Comparison of ENCODE assay signal across 21 cellular contexts in genomic region chr19:513368-514165, GRCh38. TPM values are rescaled to one million over a fixed set of nuclear protein-coding genes. Genes with fewer than 3 reads are reported as not detected.
A peak's percentile ranks its signal among the peaks of the same experiment; 100 is the strongest.
DNase-seq lines count a peak whose midpoint lies in the region; ATAC-seq, FAIRE-seq and TF ChIP-seq lines count a peak whose summit lies in the region.
"Had no signal": no experiment of that assay in that cellular context is flagged by ENCODE, and none has a peak within 500 bp of the region (broad histone marks: within the 10 kb centered on the region; RNA-seq: fewer than 3 reads in every experiment).

No MANE protein-coding gene starts in this region.

- H3K36me3 ChIP-seq in CD8-positive, alpha-beta memory T cell (ENCODE audit: insufficient read depth, low read length): no peaks in the 10 kb centered on the region
- H3K36me3 ChIP-seq in bronchial epithelial cell (ENCODE audit: control insufficient read depth, insufficient read depth, low read length) (peaks cover 2% of the 10 kb centered on the region), neural progenitor cell (no peaks in the 10 kb centered on the region)
- H3K36me3 ChIP-seq: brain microvascular endothelial cell, thyroid gland had no signal

- no peak overlapping the region for H3K27ac ChIP-seq in CD8-positive, alpha-beta memory T cell (ENCODE audit: low read depth, low read length)
- no peak overlapping the region for H3K27ac ChIP-seq in neural progenitor cell
- H3K27ac ChIP-seq: brain microvascular endothelial cell, heart right ventricle, skin epidermis, thyroid gland had no signal

- POLR2A ChIA-PET in CD8-positive, alpha-beta memory T cell (lab: Charles Lee): no interaction called here

- H3K4me3 ChIP-seq in CD8-positive, alpha-beta memory T cell (ENCODE audit: low read length): no peak overlapping the region
- H3K4me3 ChIP-seq in bronchial epithelial cell (ENCODE audit: low read depth, low read length): no peak overlapping the region
- H3K4me3 ChIP-seq in neural progenitor cell: no peak overlapping the region
- H3K4me3 ChIP-seq: heart right ventricle, skin epidermis had no signal

- no peak overlapping the region for H2AFZ ChIP-seq in neural progenitor cell (replicated peaks)

- peaks cover 39% of the 10 kb centered on the region for H3K4me1 ChIP-seq in CD8-positive, alpha-beta memory T cell (ENCODE audit: insufficient read depth, low read length)
- peaks cover 17% of the 10 kb centered on the region for H3K4me1 ChIP-seq in neural progenitor cell

- no peak for ATAC-seq in stimulated activated memory B cell treated with anti-CD40 and anti-IgM and Interleukin-4, amounts not matched to agents 10 μg/mL and 1 μg/mL and 100 μg/mL, for 72 hours
- ATAC-seq: activated CD4-positive, alpha-beta T cell treated with anti-CD3 and anti-CD28 coated beads for 36 hours; activated naive CD8-positive, alpha-beta T cell treated with anti-CD3 and anti-CD28 coated beads, Interleukin-2, amount 50 U/mL, for 24 hours; heart right ventricle; stimulated activated naive CD8-positive, alpha-beta T cell treated with anti-CD3 and anti-CD28 coated beads, Interleukin-15, Interleukin-2, amounts not matched to agents 100 U/mL and 50 U/mL, for 24 hours had no signal

- H3K79me2 ChIP-seq in neural progenitor cell (ENCODE audit: low read depth): no peaks in the 10 kb centered on the region

- CTCF ChIA-PET in CD8-positive, alpha-beta memory T cell (lab: Charles Lee): interaction anchor here (4.7 kb wide), 1 partner anchor 17 kb away, joined by 55 read pairs; the partner anchor contains the start of gene CDC34

- H3K9me3 Mint-ChIP-seq in CD8-positive, alpha-beta memory T cell: no peaks in the 10 kb centered on the region
- H3K9me3 Mint-ChIP-seq in neural progenitor cell: no peaks in the 10 kb centered on the region
- no peaks in the 10 kb centered on the region for H3K9me3 Mint-ChIP-seq in stimulated activated memory B cell treated with anti-CD40 and anti-IgM and Interleukin-4, amounts not matched to agents 10 μg/mL and 1 μg/mL and 100 μg/mL, for 72 hours
- H3K9me3 Mint-ChIP-seq: activated naive CD8-positive, alpha-beta T cell treated with anti-CD3 and anti-CD28 coated beads, Interleukin-2, amount 50 U/mL, for 24 hours had no signal

- H3K4me3 Mint-ChIP-seq in CD8-positive, alpha-beta memory T cell: no peak overlapping the region
- H3K4me3 Mint-ChIP-seq in neural progenitor cell: peak overlapping the region; percentile 26
- no peak overlapping the region for H3K4me3 Mint-ChIP-seq in stimulated activated memory B cell treated with anti-CD40 and anti-IgM and Interleukin-4, amounts not matched to agents 10 μg/mL and 1 μg/mL and 100 μg/mL, for 72 hours
- H3K4me3 Mint-ChIP-seq: activated CD4-positive, alpha-beta T cell treated with anti-CD3 and anti-CD28 coated beads for 36 hours; activated naive CD8-positive, alpha-beta T cell treated with anti-CD3 and anti-CD28 coated beads, Interleukin-2, amount 50 U/mL, for 24 hours had no signal

- H3K27ac Mint-ChIP-seq in CD8-positive, alpha-beta memory T cell: peak overlapping the region; percentile 15 to 94 (median 78)
- H3K27ac Mint-ChIP-seq in neural progenitor cell: no peak overlapping the region
- no peak overlapping the region for H3K27ac Mint-ChIP-seq in stimulated activated memory B cell treated with anti-CD40 and anti-IgM and Interleukin-4, amounts not matched to agents 10 μg/mL and 1 μg/mL and 100 μg/mL, for 72 hours
- H3K27ac Mint-ChIP-seq: activated CD4-positive, alpha-beta T cell treated with anti-CD3 and anti-CD28 coated beads for 36 hours; activated naive CD8-positive, alpha-beta T cell treated with anti-CD3 and anti-CD28 coated beads, Interleukin-2, amount 50 U/mL, for 24 hours had no signal

- no peaks in the 10 kb centered on the region for H3K9me3 ChIP-seq in CD8-positive, alpha-beta memory T cell (ENCODE audit: low read length)
- H3K9me3 ChIP-seq in neural progenitor cell (ENCODE audit: low read depth): no peaks in the 10 kb centered on the region
- H3K9me3 ChIP-seq: heart right ventricle, thyroid gland had no signal

- peak; percentile 43 for FAIRE-seq in bronchial epithelial cell (lab: Jason Lieb, UNC)
- FAIRE-seq: endothelial cell of umbilical vein had no signal

- TF ChIP-seq CTCF in bronchial epithelial cell (IDR thresholded peaks at IDR 0.05; ENCODE audit: insufficient read depth, low read length, severe bottlenecking): no peak
- TF ChIP-seq CTCF in neural progenitor cell (IDR thresholded peaks at IDR 0.05): no peak

- H3K4me2 ChIP-seq in neural progenitor cell: no peak overlapping the region

- H3K27me3 Mint-ChIP-seq in CD8-positive, alpha-beta memory T cell: peaks cover 0 to 1% of the 10 kb centered on the region in 2 donors
- peaks cover 14% of the 10 kb centered on the region for H3K27me3 Mint-ChIP-seq in neural progenitor cell (ENCODE audit: insufficient read depth, low read depth)
- H3K27me3 Mint-ChIP-seq in stimulated activated memory B cell treated with anti-CD40 and anti-IgM and Interleukin-4, amounts not matched to agents 10 μg/mL and 1 μg/mL and 100 μg/mL, for 72 hours: peaks cover 8% of the 10 kb centered on the region
- H3K27me3 Mint-ChIP-seq: activated CD4-positive, alpha-beta T cell treated with anti-CD3 and anti-CD28 coated beads for 36 hours; activated naive CD8-positive, alpha-beta T cell treated with anti-CD3 and anti-CD28 coated beads, Interleukin-2, amount 50 U/mL, for 24 hours had no signal

- H3K9ac ChIP-seq in neural progenitor cell: no peak overlapping the region

- peaks cover 29 to 51% (median 40%) of the 10 kb centered on the region in 3 donors for H3K4me1 Mint-ChIP-seq in CD8-positive, alpha-beta memory T cell
- H3K4me1 Mint-ChIP-seq in neural progenitor cell: peaks cover 42% of the 10 kb centered on the region
- H3K4me1 Mint-ChIP-seq in stimulated activated memory B cell treated with anti-CD40 and anti-IgM and Interleukin-4, amounts not matched to agents 10 μg/mL and 1 μg/mL and 100 μg/mL, for 72 hours: peaks cover 34% of the 10 kb centered on the region

- H3K27me3 ChIP-seq in CD8-positive, alpha-beta memory T cell (ENCODE audit: insufficient read depth, low read length, poor library complexity, severe bottlenecking): no peaks in the 10 kb centered on the region
- H3K27me3 ChIP-seq in bronchial epithelial cell (ENCODE audit: control insufficient read depth, insufficient read depth, low read length) (no peaks in the 10 kb centered on the region), neural progenitor cell (no peaks in the 10 kb centered on the region)
- H3K27me3 ChIP-seq: brain microvascular endothelial cell, heart right ventricle, thyroid gland had no signal

- H3F3A ChIP-seq in neural progenitor cell (ENCODE audit: low read depth): peaks cover 45% of the 10 kb centered on the region

- H4K20me1 ChIP-seq in neural progenitor cell (ENCODE audit: low read depth): peaks cover 16% of the 10 kb centered on the region

- peaks cover 0 to 7% (median 7%) of the 10 kb centered on the region in 3 donors for H3K36me3 Mint-ChIP-seq in CD8-positive, alpha-beta memory T cell
- peaks cover 14% of the 10 kb centered on the region for H3K36me3 Mint-ChIP-seq in neural progenitor cell
- peaks cover 6% of the 10 kb centered on the region for H3K36me3 Mint-ChIP-seq in stimulated activated memory B cell treated with anti-CD40 and anti-IgM and Interleukin-4, amounts not matched to agents 10 μg/mL and 1 μg/mL and 100 μg/mL, for 72 hours

- DNase-seq in CD8-positive, alpha-beta memory T cell: no peak
- no peak for DNase-seq in bronchial epithelial cell (ENCODE audit: low read depth)
- DNase-seq in neural progenitor cell (ENCODE audit: low spot score): no peak
- DNase-seq in COR-L47 (lab: John Stamatoyannopoulos, UW): no peak
- DNase-seq: activated CD4-positive, alpha-beta T cell treated with anti-CD3 and anti-CD28 coated beads for 36 hours; activated naive CD8-positive, alpha-beta T cell treated with anti-CD3 and anti-CD28 coated beads, Interleukin-2, amount 50 U/mL, for 24 hours; brain microvascular endothelial cell; Calu3; HCEC 1CT; heart right ventricle; NCI-H1048; NCI-H2029; Right ventricle myocardium superior; stimulated activated naive CD8-positive, alpha-beta T cell treated with anti-CD3 and anti-CD28 coated beads, Interleukin-15, Interleukin-2, amounts not matched to agents 100 U/mL and 50 U/mL, for 24 hours had no signal

RNA-seq across cellular contexts. Expression of gene TPGS1, which starts 6.3 kb away (rescaled TPM):
- 10 to 100 TPM; 18.6 to 20.0 TPM for total RNA-seq in CD8-positive, alpha-beta memory T cell
- polyA plus RNA-seq in CD8-positive, alpha-beta memory T cell: 50.3 TPM
- total RNA-seq in bronchial epithelial cell (16.8 and 23.2 TPM in 2 replicates), neural progenitor cell (ENCODE audit: low replicate concordance) (9.4 and 31.1 TPM in 2 replicates)

RNA-seq across cellular contexts. Expression of gene MADCAM1, which starts 17.3 kb away (rescaled TPM):
- under 1 TPM; 0.33 to 0.44 TPM for total RNA-seq in CD8-positive, alpha-beta memory T cell
- polyA plus RNA-seq in CD8-positive, alpha-beta memory T cell: 0.12 TPM
- not detected in 2 replicates for total RNA-seq in bronchial epithelial cell
- 0.09 TPM in 1 of 2 replicates, not detected in the other for total RNA-seq in neural progenitor cell (ENCODE audit: low replicate concordance)
- total RNA-seq: mononuclear cell had no signal

RNA-seq across cellular contexts. Expression of gene CDC34, which starts 18.0 kb away (rescaled TPM):
- 10 to 100 TPM; 56.9 to 57.8 TPM for total RNA-seq in CD8-positive, alpha-beta memory T cell
- 46.9 TPM for polyA plus RNA-seq in CD8-positive, alpha-beta memory T cell
- 143 and 169 TPM in 2 replicates for total RNA-seq in bronchial epithelial cell
- 42.5 and 92.6 TPM in 2 replicates for total RNA-seq in neural progenitor cell (ENCODE audit: low replicate concordance)

RNA-seq across cellular contexts. Expression of gene GZMM, which starts 30.3 kb away (rescaled TPM):
- total RNA-seq in CD8-positive, alpha-beta memory T cell: 10 to 100 TPM; 48.8 to 50.5 TPM
- 327 TPM for polyA plus RNA-seq in CD8-positive, alpha-beta memory T cell
- total RNA-seq in bronchial epithelial cell: not detected in 2 replicates
- not detected in 2 replicates for total RNA-seq in neural progenitor cell (ENCODE audit: low replicate concordance)
- total RNA-seq: Calu3, endothelial cell of umbilical vein, HT-29, pulmonary artery endothelial cell had no signal
- polyA plus RNA-seq: endothelial cell of umbilical vein had no signal

RNA-seq across cellular contexts. Expression of gene SHC2, which starts 52.7 kb away (rescaled TPM):
- under 1 TPM; 0.11 to 0.13 TPM for total RNA-seq in CD8-positive, alpha-beta memory T cell
- not detected for polyA plus RNA-seq in CD8-positive, alpha-beta memory T cell
- under 0.01 and 0.51 TPM in 2 replicates for total RNA-seq in bronchial epithelial cell
- 3.2 and 15.9 TPM in 2 replicates for total RNA-seq in neural progenitor cell (ENCODE audit: low replicate concordance)
- total RNA-seq: HT-29 had no signal

Comparison
In these comparisons a context has a peak if more than half of its experiments do, and no peak if none do; other contexts are left out.
1. H3K27ac Mint-ChIP-seq: peak in CD8-positive, alpha-beta memory T cell (8 of 8); none in neural progenitor cell (single experiment) and stimulated activated memory B cell treated with anti-CD40 and anti-IgM and Interleukin-4, amounts not matched to agents 10 μg/mL and 1 μg/mL and 100 μg/mL, for 72 hours (single experiment).